ENCODE assay signal across 20 cellular contexts in genomic region chr7:41688012-41688625, GRCh38. TPM values are rescaled to one million over a fixed set of nuclear protein-coding genes. Genes with fewer than 3 reads are reported as not detected.
A peak's percentile ranks its signal among the peaks of the same experiment; 100 is the strongest.
DNase-seq lines count a peak whose midpoint lies in the region; ATAC-seq and TF ChIP-seq lines count a peak whose summit lies in the region.
"Had no signal": no experiment of that assay in that cellular context is flagged by ENCODE, and none has a peak within 500 bp of the region (broad histone marks: within the 10 kb centered on the region; RNA-seq: fewer than 3 reads in every experiment).

No MANE protein-coding gene starts in this region.

- no peak overlapping the region for H3K9ac ChIP-seq in smooth muscle cell (ENCODE audit: low read depth)

- H3K4me1 ChIP-seq in RWPE2 (ENCODE audit: insufficient read depth, poor library complexity, severe bottlenecking) (no peaks in the 10 kb centered on the region), smooth muscle cell (ENCODE audit: low read depth) (peaks cover 3% of the 10 kb centered on the region)

- peak; percentile 20 for ATAC-seq in RWPE2 (ENCODE audit: low read depth)
- ATAC-seq: GM12878 had no signal

- DNase-seq in HT1080 (ENCODE audit: low read depth) (peak; percentile 45), RWPE2 (ENCODE audit: low spot score) (no peak), fibroblast of mammary gland (ENCODE audit: low read depth) (peak; percentile 54), smooth muscle cell (lab: John Stamatoyannopoulos, UW; ENCODE audit: unreplicated experiment) (no peak), MV-4-11 (lab: John Stamatoyannopoulos, UW) (no peak)
- DNase-seq in activated naive CD4-positive, alpha-beta T cell treated with anti-CD3 and anti-CD28 coated beads, Interleukin-2, amount 50 U/mL, for 16 hours = no peak
- DNase-seq in stimulated activated naive CD4-positive, alpha-beta T cell (lab: John Stamatoyannopoulos, UW) = no peak
- DNase-seq: Calu3; CD4-positive, alpha-beta memory T cell; DMS53; HCEC 1CT; KBM-7; NCI-H1092; NCI-H1694; NCI-H2107; NCI-H226; NCI-H524 treated with DMSO at 0.1 percent for 48 hours; SIG-M5 had no signal

- H3K9me3 ChIP-seq in RWPE2 (ENCODE audit: severe bottlenecking) = no peaks in the 10 kb centered on the region
- no peaks in the 10 kb centered on the region for H3K9me3 ChIP-seq in smooth muscle cell (replicated peaks; ENCODE audit: low read depth)

- H3K27me3 ChIP-seq in RWPE2 (ENCODE audit: insufficient read depth, poor library complexity, severe bottlenecking) (no peaks in the 10 kb centered on the region), smooth muscle cell (ENCODE audit: low read depth) (no peaks in the 10 kb centered on the region)

- H3K4me3 ChIP-seq in RWPE2 (ENCODE audit: severe bottlenecking) = no peak overlapping the region
- no peak overlapping the region for H3K4me3 ChIP-seq in fibroblast of mammary gland (ENCODE audit: control insufficient read depth, low read depth, low read length)
- no peak overlapping the region for H3K4me3 ChIP-seq in smooth muscle cell
- H3K4me3 ChIP-seq: GM12878 had no signal

- H3K27ac ChIP-seq in RWPE2 (ENCODE audit: poor library complexity, severe bottlenecking) (peak overlapping the region; percentile 51), smooth muscle cell (ENCODE audit: low read depth) (peak overlapping the region; percentile 38)

- no peak for TF ChIP-seq CTCF in RWPE2 (IDR thresholded peaks at IDR 0.05; ENCODE audit: poor library complexity, severe bottlenecking)
- no peak for TF ChIP-seq CTCF in fibroblast of mammary gland (conservative IDR thresholded peaks at IDR 0.05; ENCODE audit: control insufficient read depth, insufficient read depth, low read depth, low read length)
- no peak for TF ChIP-seq CTCF in smooth muscle cell (IDR thresholded peaks at IDR 0.05; ENCODE audit: borderline replicate concordance, insufficient read depth, poor library complexity, severe bottlenecking)

- no peak overlapping the region for H3K4me2 ChIP-seq in smooth muscle cell

- peaks cover 63% of the 10 kb centered on the region for H4K20me1 ChIP-seq in smooth muscle cell (ENCODE audit: low read depth)

- WGBS in smooth muscle cell (ENCODE audit: low lambda C conversion rate) = 94% methylated on average over 2 of the region's 2 CpGs

- H3K36me3 ChIP-seq in RWPE2 (ENCODE audit: low read depth) (peaks cover 60% of the 10 kb centered on the region), smooth muscle cell (ENCODE audit: low read depth) (no peaks in the 10 kb centered on the region)

- no peak overlapping the region for H2AFZ ChIP-seq in smooth muscle cell (ENCODE audit: low read depth)

- H3F3A ChIP-seq in smooth muscle cell (ENCODE audit: low read depth) = peaks cover 23% of the 10 kb centered on the region

- H3K79me2 ChIP-seq in smooth muscle cell (ENCODE audit: low read depth) = peaks cover 27% of the 10 kb centered on the region

RNA-seq across cellular contexts. Expression of gene INHBA, which starts 14.8 kb away (rescaled TPM):
- total RNA-seq in HT1080 (2014; rRNA removed; shearing (Covaris generic)) = 1.1 and 1.7 TPM in 2 replicates
- polyA plus RNA-seq in HT1080 (2015; cell fraction: cytosol; rRNA removed) = 9.3 and 12.0 TPM in 2 replicates
- 29.4 and 32.1 TPM in 2 replicates for polyA plus RNA-seq in HT1080 (2015; cell fraction: nucleus; rRNA removed)
- 257 and 290 TPM in 2 replicates for total RNA-seq in smooth muscle cell
- 297 and 326 TPM in 2 replicates for polyA plus RNA-seq in smooth muscle cell
- total RNA-seq: G401 had no signal
- polyA plus RNA-seq: CD4-positive, alpha-beta memory T cell had no signal

Comparison
In these comparisons a context has a peak if more than half of its experiments do, and no peak if none do; other contexts are left out.
1. DNase-seq: peak in HT1080 (single experiment) and fibroblast of mammary gland (single experiment); none in RWPE2 (single experiment), smooth muscle cell (single experiment), activated naive CD4-positive, alpha-beta T cell treated with anti-CD3 and anti-CD28 coated beads, Interleukin-2, amount 50 U/mL, for 16 hours (single experiment), stimulated activated naive CD4-positive, alpha-beta T cell (0 of 6) and MV-4-11 (single experiment).
2. RNA of gene INHBA, which starts 14.8 kb away (total RNA-seq): 257 to 290 TPM in smooth muscle cell; 1.1 to 1.7 TPM in HT1080; every median in the first group is over 10 times any median in the second.